Comparison of ENCODE assay signal across 9 cellular contexts in the genomic region with DNA sequence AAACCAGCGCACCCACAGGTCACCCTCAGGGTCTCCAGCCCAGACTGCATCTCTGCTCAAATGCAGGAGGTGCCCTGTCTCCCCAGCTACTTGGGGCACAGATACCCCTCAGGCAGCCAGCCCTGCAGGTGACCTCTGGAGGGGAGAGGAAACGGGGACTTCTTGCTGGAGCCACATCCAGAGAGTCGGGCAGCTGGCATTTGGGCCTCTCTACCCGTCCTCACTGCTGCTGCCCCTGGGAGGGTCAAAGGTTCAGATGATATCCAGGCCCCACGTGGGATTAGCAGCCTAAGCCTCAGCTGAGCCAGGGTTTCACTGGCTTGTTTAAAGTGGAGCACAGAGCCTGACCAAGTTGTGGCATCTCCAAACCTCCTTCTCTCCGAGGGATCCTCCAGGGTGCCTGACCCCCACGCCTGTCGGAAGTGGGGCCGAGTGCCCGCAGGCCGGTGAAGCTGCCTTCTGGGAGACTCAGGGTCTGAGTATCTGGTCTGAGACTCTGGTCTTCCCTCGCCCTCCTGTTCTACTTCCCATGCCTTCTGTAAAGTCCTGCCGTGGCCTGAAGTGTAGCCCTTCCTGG. TPM values are rescaled to one million over a fixed set of nuclear protein-coding genes. Genes with fewer than 3 reads are reported as not detected.
DNase-seq lines count a peak whose midpoint lies in the region; ATAC-seq, FAIRE-seq and TF ChIP-seq lines count a peak whose summit lies in the region.
"Had no signal": no experiment of that assay in that cellular context is flagged by ENCODE, and none has a peak within 500 bp of the region (broad histone marks: within the 10 kb centered on the region; RNA-seq: fewer than 3 reads in every experiment).

No MANE protein-coding gene starts in this region.

- CTCF ChIA-PET in CD8-positive, alpha-beta T cell (lab: Charles Lee), result interaction anchor here (1.0 to 7.5 kb wide), 8 partner anchors 11 to 98 kb away, joined by 4 to 56 read pairs (median 6); no protein-coding TSS in a partner anchor
- CTCF ChIA-PET in H1 (lab: Charles Lee; ENCODE audit: partially characterized antibody), result interaction anchor here (1.0 to 1.8 kb wide), 2 partner anchors 12 to 18 kb away, joined by 3 to 7 read pairs; no protein-coding TSS in a partner anchor

- peak overlapping the region; percentile 96 for H3K4me3 ChIP-seq in CD8-positive, alpha-beta T cell (ENCODE audit: low read depth, low read length)
- H3K4me3 ChIP-seq in OCI-LY1 (ENCODE audit: low read depth, low read length, poor library complexity, severe bottlenecking) (peak overlapping the region; percentile 64), H1 (ENCODE audit: extremely low read depth in 1 of 4, insufficient read depth in 2 of 4, low read depth in 3 of 4, low read length in 4 of 4) (peak overlapping the region in 1 of 4 experiments; percentile 76; a peak in 3 of 8 replicates)

- peak overlapping the region; percentile 100 for H3K4me3 Mint-ChIP-seq in CD8-positive, alpha-beta T cell
- peak overlapping the region; percentile 94 for H3K4me3 Mint-ChIP-seq in osteocyte (ENCODE audit: unreplicated experiment)

- H2AK5ac ChIP-seq in H1 (ENCODE audit: low read depth, low read length), result peak overlapping the region; percentile 66

- no peak for TF ChIP-seq CTCF in CD8-positive, alpha-beta T cell (IDR thresholded peaks at IDR 0.05)
- TF ChIP-seq CTCF in OCI-LY1 (IDR thresholded peaks at IDR 0.05; ENCODE audit: low read length), result no peak
- TF ChIP-seq CTCF in H1 (IDR thresholded peaks at IDR 0.05; ENCODE audit: control extremely low read depth in 1 of 3, insufficient read depth in 1 of 3, low read depth in 1 of 3, low read length in 3 of 3), result no peak
- no peak for TF ChIP-seq CTCF in osteocyte (IDR thresholded peaks at IDR 0.05)

- 0 out of 2 replicates have a peak overlapping the region, but pooled peaks have one; percentile 32 for H2BK5ac ChIP-seq in H1 (ENCODE audit: low read depth, low read length)

- H3F3A ChIP-seq in OCI-LY1 (ENCODE audit: insufficient read depth, low read length), result peaks cover 8% of the 10 kb centered on the region; the same call in 1 of the 2 replicates

- H3K27ac ChIP-seq in CD8-positive, alpha-beta T cell (ENCODE audit: low read depth, low read length), result peak overlapping the region; percentile 92
- H3K27ac ChIP-seq in OCI-LY1 (ENCODE audit: low read depth, low read length, poor library complexity, severe bottlenecking), result peak overlapping the region; percentile 68
- H3K27ac ChIP-seq in H1 (ENCODE audit: low read depth, low read length), result no peak overlapping the region

- no peak overlapping the region for H3K14ac ChIP-seq in H1 (ENCODE audit: insufficient read length)

- H2AFZ ChIP-seq in OCI-LY1 (ENCODE audit: low read length) (no peak overlapping the region), H1 (ENCODE audit: low read length) (no peak overlapping the region)

- peaks cover 67% of the 10 kb centered on the region for H3K4me1 Mint-ChIP-seq in CD8-positive, alpha-beta T cell (ENCODE audit: low read depth)
- H3K4me1 Mint-ChIP-seq in osteocyte (ENCODE audit: unreplicated experiment), result peaks cover 54% of the 10 kb centered on the region

- H3K9me2 ChIP-seq in OCI-LY1 (ENCODE audit: low read depth, low read length), result no peaks in the 10 kb centered on the region

- TF ChIP-seq EP300 in H1 (IDR thresholded peaks at IDR 0.05; ENCODE audit: borderline replicate concordance in 1 of 2, low read depth in 2 of 2, low read length in 2 of 2), result no peak

- peak overlapping the region; percentile 88; the same call in 1 of the 2 replicates for H2BK15ac ChIP-seq in H1 (ENCODE audit: low read length)

- WGBS in H1 (ENCODE audit: extremely low coverage in 1 of 2, insufficient coverage in 1 of 2, insufficient read length in 1 of 2, insufficient replicate concordance in 2 of 2, low coverage in 1 of 2, low lambda C conversion rate in 2 of 2, missing lambda C conversion rate in 1 of 2), 2 experiments, result 80% methylated on average over 11 of the region's 13 CpGs; no CpG with 5 or more reads in 1 of the 2 experiments

- no peak overlapping the region for H3K4ac ChIP-seq in H1 (replicated peaks; ENCODE audit: insufficient read length, low read depth, low read length)

- no peak for TF ChIP-seq POLR2A in H1 (IDR thresholded peaks at IDR 0.05; ENCODE audit: control extremely low read depth in 1 of 2, low read depth in 2 of 2, low read length in 2 of 2)
- no peak for TF ChIP-seq POLR2A in GM12892 (IDR thresholded peaks at IDR 0.05; ENCODE audit: low read depth, low read length)
- TF ChIP-seq POLR2A in GM18505 (IDR thresholded peaks at IDR 0.05; ENCODE audit: borderline replicate concordance, extremely low read depth, insufficient read depth, insufficient read length), result no peak

- POLR2A ChIA-PET in CD8-positive, alpha-beta T cell (lab: Charles Lee), result interaction anchor here (0.9 to 3.8 kb wide), 17 partner anchors 8 to 149 kb away, joined by 3 to 26 read pairs (median 5); no protein-coding TSS in a partner anchor
- POLR2A ChIA-PET in H1 (lab: Charles Lee; ENCODE audit: partially characterized antibody), result interaction anchor here (1.2 to 1.4 kb wide), 2 partner anchors 9 to 64 kb away, joined by 3 to 5 read pairs; no protein-coding TSS in a partner anchor

- H2BK20ac ChIP-seq in H1 (ENCODE audit: low read length), result peak overlapping the region; percentile 7; the same call in 1 of the 2 replicates

- H3K9ac ChIP-seq in OCI-LY1 (ENCODE audit: low read length), result no peak overlapping the region; the same call in 1 of the 2 replicates
- no peak overlapping the region for H3K9ac ChIP-seq in H1 (replicated peaks in 1 of 4; ENCODE audit: extremely low read depth in 1 of 4, low read depth in 3 of 4, low read length in 3 of 4)

- 0 out of 2 replicates have a peak overlapping the region, but pooled peaks have one; percentile 80 for H2BK12ac ChIP-seq in H1 (ENCODE audit: low read depth, low read length)

- H4K5ac ChIP-seq in H1 (ENCODE audit: insufficient read length, low read depth, low read length), result no peak overlapping the region

- H4K20me1 ChIP-seq in OCI-LY1 (ENCODE audit: insufficient read depth, low read length) (no peaks in the 10 kb centered on the region), H1 (replicated peaks in 1 of 2; ENCODE audit: control insufficient read depth in 1 of 2, insufficient read depth in 2 of 2, low read length in 2 of 2) (peaks cover 2 to 14% of the 10 kb centered on the region in 2 experiments)

- peaks cover under 1% of the 10 kb centered on the region for H3K9me3 Mint-ChIP-seq in CD8-positive, alpha-beta T cell
- no peaks in the 10 kb centered on the region for H3K9me3 Mint-ChIP-seq in osteocyte (ENCODE audit: unreplicated experiment)

- peak overlapping the region; percentile 100 for H3K27ac Mint-ChIP-seq in CD8-positive, alpha-beta T cell
- H3K27ac Mint-ChIP-seq in osteocyte (ENCODE audit: unreplicated experiment), result peak overlapping the region; percentile 98

- H3K79me1 ChIP-seq in H1 (ENCODE audit: low read depth, low read length), result peaks cover 14% of the 10 kb centered on the region

- no peak for ATAC-seq in CD8-positive, alpha-beta T cell
- no peak for ATAC-seq in HG03469 (IDR thresholded peaks at IDR 0.05; ENCODE audit: unreplicated experiment)
- ATAC-seq in GM18505 (IDR thresholded peaks at IDR 0.05; ENCODE audit: unreplicated experiment), result no peak

- H3K23ac ChIP-seq in H1 (ENCODE audit: insufficient read length), result no peak overlapping the region

- peaks cover 20% of the 10 kb centered on the region for H3K23me2 ChIP-seq in H1 (ENCODE audit: low read depth, low read length)

- H3K36me3 Mint-ChIP-seq in CD8-positive, alpha-beta T cell, result peaks cover 49% of the 10 kb centered on the region
- no peaks in the 10 kb centered on the region for H3K36me3 Mint-ChIP-seq in osteocyte (ENCODE audit: unreplicated experiment)

- H3K27me3 ChIP-seq in CD8-positive, alpha-beta T cell (ENCODE audit: insufficient read depth, low read length), result no peaks in the 10 kb centered on the region
- H3K27me3 ChIP-seq in OCI-LY1 (ENCODE audit: insufficient read depth, low read length) (0 out of 2 replicates have a peak, but pooled peaks cover 4% of the 10 kb centered on the region), H1 (replicated peaks in 1 of 4; ENCODE audit: control insufficient read depth in 3 of 4, extremely low read depth in 1 of 4, insufficient read depth in 3 of 4, low read length in 3 of 4) (peaks cover 0 to 13% (median 10%) of the 10 kb centered on the region in 4 experiments; a peak in 5 of 7 replicates)

- H3K4me2 ChIP-seq in OCI-LY1 (ENCODE audit: low read length) (peak overlapping the region; percentile 88), H1 (ENCODE audit: insufficient read depth in 1 of 2, low read depth in 2 of 2, low read length in 2 of 2) (peak overlapping the region; percentile 96 to 98)

- H3K79me2 ChIP-seq in OCI-LY1 (ENCODE audit: insufficient read depth, low read length) (no peaks in the 10 kb centered on the region), H1 (ENCODE audit: control insufficient read depth in 1 of 2, insufficient read depth in 2 of 2, low read length in 2 of 2) (peaks cover 0 to 48% of the 10 kb centered on the region in 2 experiments; a peak in 2 of 4 replicates)

- H3K36me3 ChIP-seq in CD8-positive, alpha-beta T cell (ENCODE audit: insufficient read depth, low read length), result no peaks in the 10 kb centered on the region
- H3K36me3 ChIP-seq in OCI-LY1 (ENCODE audit: insufficient read depth, low read length) (no peaks in the 10 kb centered on the region), H1 (ENCODE audit: control insufficient read depth in 2 of 4, insufficient read depth in 4 of 4, low read length in 3 of 4) (no peaks in the 10 kb centered on the region)

- no peak overlapping the region for H2BK120ac ChIP-seq in H1 (replicated peaks; ENCODE audit: low read depth, low read length)

- TF ChIP-seq RAD21 in H1 (IDR thresholded peaks at IDR 0.05 in 1 of 2, conservative IDR thresholded peaks at IDR 0.05 in 1 of 2; ENCODE audit: low read depth in 2 of 2, low read length in 2 of 2), result no peak

- FAIRE-seq in H1 (lab: Jason Lieb, UNC) (no peak), GM12892 (lab: Jason Lieb, UNC) (no peak)

- peak overlapping the region; percentile 71; the same call in 1 of the 2 replicates for H3K18ac ChIP-seq in H1 (ENCODE audit: extremely low read depth, low read length)

- H4K8ac ChIP-seq in H1 (ENCODE audit: extremely low read depth, insufficient read depth, low read length), result peak overlapping the region; percentile 62

- DNase-seq in CD8-positive, alpha-beta T cell, result peak in 2 of 7 experiments; percentile 9 to 20
- DNase-seq in H1 (ENCODE audit: low read depth in 1 of 2, low spot score in 2 of 2) (no peak), osteocyte (ENCODE audit: extremely low spot score, unreplicated experiment) (no peak), NCI-H1436 treated with DMSO at 0.1 percent for 48 hours (lab: John Stamatoyannopoulos, UW) (no peak), GM12892 (ENCODE audit: insufficient read length) (no peak)

- H3K4me1 ChIP-seq in CD8-positive, alpha-beta T cell (ENCODE audit: insufficient read depth, low read length), result peaks cover 65% of the 10 kb centered on the region
- H3K4me1 ChIP-seq in OCI-LY1 (ENCODE audit: insufficient read depth, low read length, severe bottlenecking), result peaks cover 41% of the 10 kb centered on the region
- H3K4me1 ChIP-seq in H1 (replicated peaks in 1 of 4; ENCODE audit: control insufficient read depth in 3 of 4, insufficient read depth in 4 of 4, low read length in 3 of 4), result peaks cover 12 to 35% (median 25%) of the 10 kb centered on the region in 4 experiments

- no peaks in the 10 kb centered on the region for H3K27me3 Mint-ChIP-seq in CD8-positive, alpha-beta T cell (ENCODE audit: low read depth)
- H3K27me3 Mint-ChIP-seq in osteocyte (ENCODE audit: unreplicated experiment), result no peaks in the 10 kb centered on the region

- H3K9me3 ChIP-seq in CD8-positive, alpha-beta T cell (ENCODE audit: low read length), result no peaks in the 10 kb centered on the region
- H3K9me3 ChIP-seq in OCI-LY1 (ENCODE audit: low read length) (no peaks in the 10 kb centered on the region), H1 (ENCODE audit: insufficient read depth in 2 of 2, low read depth in 1 of 2, low read length in 1 of 2) (no peaks in the 10 kb centered on the region)

- H4K91ac ChIP-seq in H1 (replicated peaks; ENCODE audit: insufficient read length, low read length), result no peak overlapping the region

- no peak overlapping the region for H3K56ac ChIP-seq in H1 (replicated peaks; ENCODE audit: insufficient read length, low read depth, low read length)

- intact Hi-C loops in CD8-positive, alpha-beta T cell (cut with DNase I, micrococcal nuclease), result no loop called here

RNA-seq across cellular contexts. Expression of gene RASA3, which starts 2.2 kb away (rescaled TPM):
- total RNA-seq in CD8-positive, alpha-beta T cell, result 100 to 1,000 TPM; 144 TPM
- 21.9 TPM in 2 replicates for total RNA-seq in H1 (2021; fragmentation: NEBNext Ultra II Directional; extraction: Animal tissue kit (Norgen Biotek cat#: 25700))
- 7.5 and 11.0 TPM in 2 replicates for polyA plus RNA-seq in H1 (2011; rRNA removed)
- 12.9 TPM for polyA plus RNA-seq in H1 (2011; cell fraction: cytosol; rRNA removed)
- 15.0 TPM for polyA plus RNA-seq in H1 (2011; cell fraction: nucleus; rRNA removed)
- polyA plus RNA-seq in H1 (2012, experiment 1 of 2), result 11.8 to 14.5 TPM (median 13.4 TPM) in 4 replicates
- 7.7 TPM for polyA plus RNA-seq in H1 (2012, experiment 2 of 2)
- 11.2 TPM for polyA plus RNA-seq in H1 (2013, experiment 1 of 2)
- 11.4 TPM for polyA plus RNA-seq in H1 (2013, experiment 2 of 2)
- polyA minus RNA-seq in H1 (2011; rRNA and poly(A)+ RNA removed), result 10.6 and 10.8 TPM in 2 replicates
- 11.4 TPM for polyA minus RNA-seq in H1 (2011; cell fraction: cytosol; rRNA and poly(A)+ RNA removed)
- polyA minus RNA-seq in H1 (2011; cell fraction: nucleus; rRNA and poly(A)+ RNA removed), result 6.9 TPM
- 44.8 and 45.5 TPM in 2 replicates for total RNA-seq in osteocyte
- 15.6 TPM for polyA plus RNA-seq in GM12892 (2012; ENCODE audit: missing spikeins)

RNA-seq across cellular contexts. Expression of gene CFAP97D2, which starts 48.8 kb away (rescaled TPM):
- 1 to 10 TPM; 3.8 to 4.1 TPM for total RNA-seq in CD8-positive, alpha-beta T cell
- not detected in 2 replicates for total RNA-seq in H1 (2021; fragmentation: NEBNext Ultra II Directional; extraction: Animal tissue kit (Norgen Biotek cat#: 25700))
- polyA plus RNA-seq in H1 (2011; rRNA removed), result not detected in 2 replicates
- polyA plus RNA-seq in H1 (2011; cell fraction: cytosol; rRNA removed), result not detected
- not detected for polyA plus RNA-seq in H1 (2011; cell fraction: nucleus; rRNA removed)
- polyA plus RNA-seq in H1 (2012, experiment 1 of 2), result not detected in 4 replicates
- polyA plus RNA-seq in H1 (2012, experiment 2 of 2), result not detected
- not detected for polyA plus RNA-seq in H1 (2013, experiment 1 of 2)
- polyA plus RNA-seq in H1 (2013, experiment 2 of 2), result not detected
- not detected in 2 replicates for polyA minus RNA-seq in H1 (2011; rRNA and poly(A)+ RNA removed)
- not detected for polyA minus RNA-seq in H1 (2011; cell fraction: cytosol; rRNA and poly(A)+ RNA removed)
- not detected for polyA minus RNA-seq in H1 (2011; cell fraction: nucleus; rRNA and poly(A)+ RNA removed)
- total RNA-seq in osteocyte, result not detected in 2 replicates
- polyA plus RNA-seq in GM12892 (2012; ENCODE audit: missing spikeins), result not detected
- total RNA-seq: SK-MEL-5 had no signal
